Comparison of ENCODE assay signal across 12 cellular contexts in genomic region chr12:24741216-24741615, GRCh38.
DNase-seq lines count a peak whose midpoint lies in the region; ATAC-seq, FAIRE-seq and TF ChIP-seq lines count a peak whose summit lies in the region.
"Had no signal": no experiment of that assay in that cellular context is flagged by ENCODE, and none has a peak within 500 bp of the region (broad histone marks: within the 10 kb centered on the region; RNA-seq: fewer than 3 reads in every experiment).

No MANE protein-coding gene starts in this region.

- peaks cover 27% of the 10 kb centered on the region for H3K4me1 Mint-ChIP-seq in activated CD4-positive, alpha-beta memory T cell treated with anti-CD3 and anti-CD28 coated beads for 36 hours (ENCODE audit: low read depth)
- H3K4me1 Mint-ChIP-seq: stimulated activated naive CD8-positive, alpha-beta T cell treated with anti-CD3 and anti-CD28 coated beads, Interleukin-15, amount 100 ng/mL, for 72 hours had no signal

- intact Hi-C loops in activated CD4-positive, alpha-beta memory T cell treated with anti-CD3 and anti-CD28 coated beads for 36 hours (cut with micrococcal nuclease), result no loop called here

- ATAC-seq in GM19351 (IDR thresholded peaks at IDR 0.05; ENCODE audit: unreplicated experiment), result peak; percentile 53
- peak; percentile 77 for ATAC-seq in HG02870 (IDR thresholded peaks at IDR 0.05; ENCODE audit: unreplicated experiment)
- ATAC-seq: stimulated activated naive CD8-positive, alpha-beta T cell treated with anti-CD3 and anti-CD28 coated beads, Interleukin-15, amount 100 ng/mL, for 72 hours had no signal

- no peaks in the 10 kb centered on the region for H3K36me3 Mint-ChIP-seq in activated CD4-positive, alpha-beta memory T cell treated with anti-CD3 and anti-CD28 coated beads for 36 hours

- TF ChIP-seq CTCF in GM13977 (IDR thresholded peaks at IDR 0.05; ENCODE audit: extremely low read depth, insufficient read depth, missing control alignments), result no peak

- no peak overlapping the region for H3K4me3 Mint-ChIP-seq in activated CD4-positive, alpha-beta memory T cell treated with anti-CD3 and anti-CD28 coated beads for 36 hours
- H3K4me3 Mint-ChIP-seq: stimulated activated naive CD8-positive, alpha-beta T cell treated with anti-CD3 and anti-CD28 coated beads, Interleukin-15, amount 100 ng/mL, for 72 hours had no signal

- no peaks in the 10 kb centered on the region for H3K9me3 Mint-ChIP-seq in activated CD4-positive, alpha-beta memory T cell treated with anti-CD3 and anti-CD28 coated beads for 36 hours
- H3K9me3 Mint-ChIP-seq: stimulated activated naive CD8-positive, alpha-beta T cell treated with anti-CD3 and anti-CD28 coated beads, Interleukin-15, amount 100 ng/mL, for 72 hours had no signal

- DNase-seq in GM13977 (ENCODE audit: low spot score), result peak; percentile 37
- DNase-seq in activated CD4-positive, alpha-beta memory T cell treated with anti-CD3 and anti-CD28 coated beads for 36 hours, result no peak
- DNase-seq in NCI-H345 treated with DMSO at 0.1 percent for 48 hours (lab: John Stamatoyannopoulos, UW; ENCODE audit: unreplicated experiment), result no peak
- no peak for DNase-seq in SIG-M5 (lab: John Stamatoyannopoulos, UW)
- no peak for DNase-seq in Ammon's horn (ENCODE audit: low spot score)
- DNase-seq in RCC 7860 (ENCODE audit: low spot score), result no peak
- DNase-seq: activated CD4-positive, CD25-positive, alpha-beta regulatory T cell; activated naive CD4-positive, alpha-beta T cell; pancreas; stimulated activated naive CD8-positive, alpha-beta T cell treated with anti-CD3 and anti-CD28 coated beads, Interleukin-15, amount 100 ng/mL, for 72 hours had no signal

- peak overlapping the region; percentile 87 for H3K27ac Mint-ChIP-seq in activated CD4-positive, alpha-beta memory T cell treated with anti-CD3 and anti-CD28 coated beads for 36 hours
- H3K27ac Mint-ChIP-seq: stimulated activated naive CD8-positive, alpha-beta T cell treated with anti-CD3 and anti-CD28 coated beads, Interleukin-15, amount 100 ng/mL, for 72 hours had no signal

- peaks cover 5% of the 10 kb centered on the region for H3K27me3 Mint-ChIP-seq in activated CD4-positive, alpha-beta memory T cell treated with anti-CD3 and anti-CD28 coated beads for 36 hours
- H3K27me3 Mint-ChIP-seq: stimulated activated naive CD8-positive, alpha-beta T cell treated with anti-CD3 and anti-CD28 coated beads, Interleukin-15, amount 100 ng/mL, for 72 hours had no signal

- in situ Hi-C loops in GM13977 (cut with MboI; ENCODE audit: low pct_unique_long_range_greater_than_20kb, low sequenced_read_pairs, unreplicated experiment), result no loop called here

- no peak for FAIRE-seq in RCC 7860 (lab: Jason Lieb, UNC)
- FAIRE-seq: pancreas had no signal

- CTCF ChIA-PET in activated CD4-positive, alpha-beta memory T cell treated with anti-CD3 and anti-CD28 coated beads for 36 hours (lab: Charles Lee), result no interaction called here

- POLR2A ChIA-PET in activated CD4-positive, alpha-beta memory T cell treated with anti-CD3 and anti-CD28 coated beads for 36 hours (lab: Charles Lee), result no interaction called here
